Comparison of ENCODE assay signal across 10 cellular contexts in the genomic region with DNA sequence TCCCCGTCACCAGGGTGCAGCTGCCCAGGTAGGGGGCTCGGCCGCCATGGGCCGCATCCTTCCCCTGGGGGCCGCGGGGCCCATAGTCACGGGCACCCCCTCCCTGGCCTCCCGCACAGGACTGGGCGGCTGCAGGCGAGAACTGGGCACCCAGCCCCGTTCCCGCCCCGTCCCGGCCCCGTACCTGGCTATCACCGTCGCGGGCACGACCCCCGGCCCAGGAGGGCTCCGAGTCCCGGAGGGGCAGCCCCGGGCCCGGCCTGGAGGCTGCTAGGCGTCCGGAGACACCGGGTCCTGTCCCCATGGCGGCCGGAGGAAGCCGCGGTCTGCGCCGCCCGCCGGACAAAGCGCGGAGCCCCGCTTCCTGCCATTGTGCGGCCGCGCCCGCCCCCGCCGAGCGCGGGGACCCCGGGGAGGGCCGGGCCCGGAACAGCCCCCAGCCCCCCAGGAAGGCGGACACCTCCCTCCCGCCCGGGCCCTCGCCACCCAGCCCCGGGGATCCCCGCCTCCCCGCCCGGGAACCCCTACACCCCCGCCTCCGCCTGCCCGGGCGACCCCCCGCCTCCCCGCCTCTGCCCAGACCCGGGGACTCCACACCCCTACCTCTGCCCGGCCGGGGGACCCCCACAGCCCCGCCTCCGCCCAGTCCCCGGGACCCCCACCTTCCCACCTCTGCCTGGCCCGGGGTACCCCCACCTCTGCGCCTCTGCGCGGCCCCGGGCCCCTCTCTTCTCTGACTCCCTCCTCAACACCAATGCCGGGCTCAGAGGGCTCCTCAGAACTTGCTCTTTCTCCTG. TPM values are rescaled to one million over a fixed set of nuclear protein-coding genes. Genes with fewer than 3 reads are reported as not detected.
A peak's percentile ranks its signal among the peaks of the same experiment; 100 is the strongest.
DNase-seq lines count a peak whose midpoint lies in the region; ATAC-seq, FAIRE-seq and TF ChIP-seq lines count a peak whose summit lies in the region.
"Had no signal": no experiment of that assay in that cellular context is flagged by ENCODE, and none has a peak within 500 bp of the region (broad histone marks: within the 10 kb centered on the region; RNA-seq: fewer than 3 reads in every experiment).

No MANE protein-coding gene starts in this region.

- H4K91ac ChIP-seq in H9 (ENCODE audit: insufficient read length, low read depth, low read length) = no peak overlapping the region

- no peak for FAIRE-seq in HTR-8/SVneo (lab: Jason Lieb, UNC)

- no peak overlapping the region for H3K23ac ChIP-seq in H9 (ENCODE audit: insufficient read length, low read depth, low read length)

- H3K4me3 ChIP-seq in breast epithelium (peak overlapping the region; percentile 44 to 83 (median 56)), iPS-18c (ENCODE audit: insufficient read depth, low read depth, low read length) (peak overlapping the region; percentile 71), smooth muscle cell (peak overlapping the region; percentile 66)
- H3K4me3 ChIP-seq: SJSA1 had no signal

- H3K36me3 ChIP-seq in breast epithelium (no peaks in the 10 kb centered on the region), smooth muscle cell (ENCODE audit: low read depth) (no peaks in the 10 kb centered on the region)
- H3K36me3 ChIP-seq: SJSA1 had no signal

- no peak overlapping the region for H4K8ac ChIP-seq in H9 (replicated peaks; ENCODE audit: insufficient read length, low read depth, low read length)

- peak overlapping the region; percentile 54 for H3K18ac ChIP-seq in H9 (ENCODE audit: insufficient read length, low read depth, low read length)

- intact Hi-C loops in breast epithelium (cut with DNase I; ENCODE audit: low total_unique reads) = loop anchor here (10.0 kb wide), 1 partner anchor 49 kb away; no protein-coding TSS in a partner anchor
- intact Hi-C loops in left colon (cut with DNase I, micrococcal nuclease) = loop anchor here in 1 of 2 donors (5.0 kb wide), 1 partner anchor 162 kb away; no protein-coding TSS in a partner anchor
- intact Hi-C loops in activated CD4-positive, alpha-beta memory T cell treated with anti-CD3 and anti-CD28 coated beads for 36 hours (cut with micrococcal nuclease) = no loop called here

- H3K27ac ChIP-seq in H9 (ENCODE audit: insufficient read length, low read depth, low read length) (no peak overlapping the region), breast epithelium (peak overlapping the region in 1 of 2 donors; percentile 13), smooth muscle cell (ENCODE audit: low read depth) (no peak overlapping the region)
- H3K27ac ChIP-seq: SJSA1 had no signal

- H3K4me2 ChIP-seq in H9 (ENCODE audit: insufficient read depth, insufficient read length, low read length) (peak overlapping the region; percentile 63), smooth muscle cell (peak overlapping the region; percentile 93)

- no peaks in the 10 kb centered on the region; a peak in 1 of 5 replicates for H3K9me3 Mint-ChIP-seq in H9
- H3K9me3 Mint-ChIP-seq in activated CD4-positive, alpha-beta memory T cell treated with anti-CD3 and anti-CD28 coated beads for 36 hours = no peaks in the 10 kb centered on the region

- H3K9me3 ChIP-seq in H9 (ENCODE audit: control insufficient read depth, low read depth, low read length) (no peaks in the 10 kb centered on the region), breast epithelium (no peaks in the 10 kb centered on the region), iPS-18c (ENCODE audit: control insufficient read depth, insufficient read depth, low read length) (no peaks in the 10 kb centered on the region), smooth muscle cell (replicated peaks; ENCODE audit: low read depth) (no peaks in the 10 kb centered on the region)
- H3K9me3 ChIP-seq: SJSA1 had no signal

- H3K4me1 Mint-ChIP-seq in H9 = peaks cover 14 to 20% of the 10 kb centered on the region in 2 experiments
- H3K4me1 Mint-ChIP-seq in activated CD4-positive, alpha-beta memory T cell treated with anti-CD3 and anti-CD28 coated beads for 36 hours (ENCODE audit: low read depth) = peaks cover 7% of the 10 kb centered on the region

- H3K4me3 Mint-ChIP-seq in H9 = peak overlapping the region; percentile 75 to 78
- no peak overlapping the region for H3K4me3 Mint-ChIP-seq in activated CD4-positive, alpha-beta memory T cell treated with anti-CD3 and anti-CD28 coated beads for 36 hours

- no peak overlapping the region for H3K56ac ChIP-seq in H9 (ENCODE audit: insufficient read length, low read depth, low read length)

- no peak overlapping the region for H2BK20ac ChIP-seq in H9 (ENCODE audit: low read depth, low read length, poor library complexity, severe bottlenecking)

- CTCF ChIA-PET in activated CD4-positive, alpha-beta memory T cell treated with anti-CD3 and anti-CD28 coated beads for 36 hours (lab: Charles Lee) = interaction anchor here (0.7 to 2.4 kb wide), 12 partner anchors 9 to 161 kb away, joined by 3 to 13 read pairs (median 6); no protein-coding TSS in a partner anchor

- H2BK5ac ChIP-seq in H9 (ENCODE audit: insufficient read length, low read length) = no peak overlapping the region

- peaks cover 0 to 3% (median 3%) of the 10 kb centered on the region in 3 experiments; a peak in 3 of 7 replicates for H3K36me3 Mint-ChIP-seq in H9 (ENCODE audit: insufficient read depth in 1 of 3, low read depth in 3 of 3)
- no peaks in the 10 kb centered on the region for H3K36me3 Mint-ChIP-seq in activated CD4-positive, alpha-beta memory T cell treated with anti-CD3 and anti-CD28 coated beads for 36 hours

- H3T11ph ChIP-seq in H9 (ENCODE audit: low read length) = no peak overlapping the region

- H4K5ac ChIP-seq in H9 (ENCODE audit: insufficient read length, low read depth, low read length) = no peak overlapping the region

- POLR2A ChIA-PET in activated CD4-positive, alpha-beta memory T cell treated with anti-CD3 and anti-CD28 coated beads for 36 hours (lab: Charles Lee) = no interaction called here

- H3K27me3 ChIP-seq in H9 (ENCODE audit: insufficient read depth, low read length) (no peaks in the 10 kb centered on the region), breast epithelium (no peaks in the 10 kb centered on the region), smooth muscle cell (ENCODE audit: low read depth) (peaks cover 10% of the 10 kb centered on the region)
- H3K27me3 ChIP-seq: SJSA1 had no signal

- H3K4ac ChIP-seq in H9 (ENCODE audit: low read depth, low read length) = no peak overlapping the region

- H3F3A ChIP-seq in smooth muscle cell (ENCODE audit: low read depth) = no peaks in the 10 kb centered on the region

- in situ Hi-C loops in KBM-7 (cut with MboI; ENCODE audit: low pct_unique_long_range_greater_than_20kb, low sequenced_read_pairs) = no loop called here

- H3K9ac ChIP-seq in H9 (ENCODE audit: extremely low read depth, insufficient read length, low read length) = peak overlapping the region; percentile 30
- peak overlapping the region; percentile 54 for H3K9ac ChIP-seq in smooth muscle cell (ENCODE audit: low read depth)

- H3K79me2 ChIP-seq in H9 (ENCODE audit: insufficient read depth, low read length) (0 out of 2 replicates have a peak, but pooled peaks cover 1% of the 10 kb centered on the region), smooth muscle cell (ENCODE audit: low read depth) (peaks cover 2% of the 10 kb centered on the region)

- H2BK120ac ChIP-seq in H9 (ENCODE audit: low read depth, low read length, poor library complexity, severe bottlenecking) = no peak overlapping the region

- H3K4me1 ChIP-seq in H9 (ENCODE audit: insufficient read depth, low read length) (no peaks in the 10 kb centered on the region), breast epithelium (peaks cover 0 to 6% of the 10 kb centered on the region in 2 donors), smooth muscle cell (ENCODE audit: low read depth) (peaks cover 11% of the 10 kb centered on the region)

- H3K23me2 ChIP-seq in H9 (ENCODE audit: insufficient read length, low read depth, low read length, poor library complexity, severe bottlenecking) = peaks cover 9% of the 10 kb centered on the region

- DNase-seq in H9 (no peak), breast epithelium (ENCODE audit: low spot score in 2 of 2) (no peak), smooth muscle cell (lab: John Stamatoyannopoulos, UW; ENCODE audit: unreplicated experiment) (no peak), HTR-8/SVneo (ENCODE audit: insufficient read length, low spot score) (no peak), left colon (no peak), KBM-7 (no peak)
- DNase-seq in activated CD4-positive, alpha-beta memory T cell treated with anti-CD3 and anti-CD28 coated beads for 36 hours = no peak
- DNase-seq: stimulated activated CD4-positive, alpha-beta T cell treated with anti-CD3 and anti-CD28 coated beads, Interleukin-4, amount 100 ng/mL, for 4 hours had no signal

- ATAC-seq in left colon = no peak

- TF ChIP-seq CTCF in H9 (conservative IDR thresholded peaks at IDR 0.05) (no peak), breast epithelium (IDR thresholded peaks at IDR 0.05) (no peak), smooth muscle cell (IDR thresholded peaks at IDR 0.05; ENCODE audit: borderline replicate concordance, insufficient read depth, poor library complexity, severe bottlenecking) (no peak)

- peak overlapping the region; percentile 76; the same call in 1 of the 2 replicates for H3K14ac ChIP-seq in H9 (ENCODE audit: insufficient read depth, low read length)

- no peaks in the 10 kb centered on the region for H3K79me1 ChIP-seq in H9 (ENCODE audit: insufficient read depth, low read depth, low read length, poor library complexity, severe bottlenecking)

- no CpG with 5 or more reads among the region's 75 CpGs for WGBS in H9 (ENCODE audit: extremely low coverage, insufficient read length, low lambda C conversion rate)
- 4% methylated on average over 21 of the region's 75 CpGs for WGBS in smooth muscle cell (ENCODE audit: low lambda C conversion rate)

- H2AFZ ChIP-seq in H9 (ENCODE audit: low read length) (no peak overlapping the region), smooth muscle cell (ENCODE audit: low read depth) (peak overlapping the region; percentile 66)

- peaks cover 5% of the 10 kb centered on the region for H3K27me3 Mint-ChIP-seq in H9 (ENCODE audit: low read depth)
- H3K27me3 Mint-ChIP-seq in activated CD4-positive, alpha-beta memory T cell treated with anti-CD3 and anti-CD28 coated beads for 36 hours = peaks cover 13% of the 10 kb centered on the region

- TF ChIP-seq POLR2A in breast epithelium (IDR thresholded peaks at IDR 0.05) = no peak

- H3K27ac Mint-ChIP-seq in H9 = no peak overlapping the region
- no peak overlapping the region for H3K27ac Mint-ChIP-seq in activated CD4-positive, alpha-beta memory T cell treated with anti-CD3 and anti-CD28 coated beads for 36 hours

- no peak overlapping the region for H2AK5ac ChIP-seq in H9 (ENCODE audit: insufficient read length, low read length)

- no peak overlapping the region for H2BK12ac ChIP-seq in H9 (ENCODE audit: insufficient read length, low read depth, low read length)

- H2BK15ac ChIP-seq in H9 (ENCODE audit: low read depth, low read length) = no peak overlapping the region

- H4K20me1 ChIP-seq in H9 (ENCODE audit: control insufficient read depth, insufficient read depth, insufficient read length) (no peaks in the 10 kb centered on the region), smooth muscle cell (ENCODE audit: low read depth) (peaks cover 35% of the 10 kb centered on the region)

RNA-seq across cellular contexts. Expression of a gene that starts 6.1 kb away (rescaled TPM):
- 20.7 and 22.3 TPM in 2 replicates for total RNA-seq in H9 (2021)
- total RNA-seq in breast epithelium = 10 to 100 TPM in 2 of 3 donors, 1 to 10 TPM in 1; 7.0 to 12.0 (median 11.8) TPM
- 14.5 and 16.1 TPM in 2 replicates for total RNA-seq in smooth muscle cell
- 10.6 and 17.8 TPM in 2 replicates for polyA plus RNA-seq in smooth muscle cell
- total RNA-seq in left colon = 10 to 100 TPM; 14.1 to 22.3 TPM
- 1 to 10 TPM; 2.1 to 2.2 TPM for total RNA-seq in activated CD4-positive, alpha-beta memory T cell treated with anti-CD3 and anti-CD28 coated beads for 36 hours

RNA-seq across cellular contexts. Expression of a gene that starts 19.4 kb away (rescaled TPM):
- total RNA-seq in H9 (2021) (18.3 and 19.4 TPM in 2 replicates), breast epithelium (10 to 100 TPM in 2 of 3 donors, 1 to 10 TPM in 1; 3.8 to 13.1 (median 12.4) TPM), smooth muscle cell (9.6 and 19.8 TPM in 2 replicates), left colon (10 to 100 TPM; 21.7 to 71.9 TPM)
- 10.1 and 17.7 TPM in 2 replicates for polyA plus RNA-seq in smooth muscle cell
- total RNA-seq in activated CD4-positive, alpha-beta memory T cell treated with anti-CD3 and anti-CD28 coated beads for 36 hours = 10 to 100 TPM; 90.0 to 97.4 TPM
